Comparison of ENCODE assay signal across 14 cellular contexts in the genomic region with DNA sequence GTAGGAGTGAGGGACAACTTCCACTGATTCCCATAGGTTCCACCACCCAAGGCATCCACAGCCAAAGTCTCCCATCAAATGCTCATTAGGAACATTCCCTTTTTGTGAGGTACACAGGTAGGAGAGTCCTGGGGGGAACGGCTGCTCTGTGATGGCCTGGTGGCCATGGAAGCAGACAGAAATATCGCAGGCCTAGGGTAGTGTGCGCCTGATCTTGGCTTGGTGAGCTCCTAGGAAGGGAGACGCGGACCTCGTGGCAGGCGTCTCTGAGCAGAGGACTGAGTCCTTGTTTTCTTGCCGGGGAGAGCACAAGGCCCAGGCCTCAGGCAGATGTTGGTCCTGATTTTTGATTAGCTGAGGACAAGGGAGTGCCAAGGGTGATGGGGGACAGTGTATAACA.
"Had no signal": no experiment of that assay in that cellular context is flagged by ENCODE, and none has a peak within 500 bp of the region (broad histone marks: within the 10 kb centered on the region; RNA-seq: fewer than 3 reads in every experiment).

No MANE protein-coding gene starts in this region.

- H2AFZ ChIP-seq: hepatocyte had no signal

- H3K27ac Mint-ChIP-seq: activated naive CD8-positive, alpha-beta T cell treated with anti-CD3 and anti-CD28 coated beads, Interleukin-2, amount 50 U/mL, for 24 hours; natural killer cell treated with Interleukin-12 subunit alpha and Interleukin-12 subunit beta and Interleukin-15 and Interleukin-18, amount 100 ng/mL, for 72 hours had no signal

- DNase-seq: activated CD4-positive, alpha-beta T cell treated with anti-CD3 and anti-CD28 coated beads, Interleukin-2, amount 50 U/mL, for 4 hours; activated naive CD4-positive, alpha-beta T cell treated with Interleukin-2 at 50 U/mL for 16 hours; activated naive CD8-positive, alpha-beta T cell treated with anti-CD3 and anti-CD28 coated beads, Interleukin-2, amount 50 U/mL, for 24 hours; central memory CD4-positive, alpha-beta T cell; effector memory CD4-positive, alpha-beta T cell; nucleus accumbens; stimulated activated CD4-positive, alpha-beta T cell treated with anti-CD3 and anti-CD28 coated beads, Interleukin-4, amount 100 ng/mL, for 1 hour; stimulated activated CD8-positive, alpha-beta memory T cell treated with anti-CD3 and anti-CD28 coated beads, Interleukin-4, amount 100 ng/mL, for 48 hours; stimulated activated naive CD8-positive, alpha-beta T cell treated with anti-CD3 and anti-CD28 coated beads, Interleukin-15, Interleukin-2, amounts not matched to agents 100 U/mL and 50 U/mL, for 24 hours had no signal

- H3K27ac ChIP-seq: gastroesophageal sphincter, hepatocyte, SJSA1, thyroid gland had no signal

- H3K4me2 ChIP-seq: hepatocyte had no signal

- H3K4me3 ChIP-seq: gastroesophageal sphincter, hepatocyte, SJSA1, thyroid gland had no signal

- H3K4me1 ChIP-seq: gastroesophageal sphincter, SJSA1, thyroid gland had no signal

- ATAC-seq: activated naive CD8-positive, alpha-beta T cell treated with anti-CD3 and anti-CD28 coated beads, Interleukin-2, amount 50 U/mL, for 24 hours; gastroesophageal sphincter; natural killer cell treated with Interleukin-12 subunit alpha and Interleukin-12 subunit beta and Interleukin-15 and Interleukin-18, amount 100 ng/mL, for 72 hours; stimulated activated naive CD8-positive, alpha-beta T cell treated with anti-CD3 and anti-CD28 coated beads, Interleukin-15, Interleukin-2, amounts not matched to agents 100 U/mL and 50 U/mL, for 24 hours had no signal

- H3K27me3 ChIP-seq: gastroesophageal sphincter, hepatocyte, SJSA1, thyroid gland had no signal

- H3K36me3 ChIP-seq: SJSA1 had no signal

- H3K4me1 Mint-ChIP-seq: activated naive CD8-positive, alpha-beta T cell treated with anti-CD3 and anti-CD28 coated beads, Interleukin-2, amount 50 U/mL, for 24 hours had no signal

- H3K27me3 Mint-ChIP-seq: activated naive CD8-positive, alpha-beta T cell treated with anti-CD3 and anti-CD28 coated beads, Interleukin-2, amount 50 U/mL, for 24 hours; natural killer cell treated with Interleukin-12 subunit alpha and Interleukin-12 subunit beta and Interleukin-15 and Interleukin-18, amount 100 ng/mL, for 72 hours had no signal

- H3K4me3 Mint-ChIP-seq: activated naive CD8-positive, alpha-beta T cell treated with anti-CD3 and anti-CD28 coated beads, Interleukin-2, amount 50 U/mL, for 24 hours; natural killer cell treated with Interleukin-12 subunit alpha and Interleukin-12 subunit beta and Interleukin-15 and Interleukin-18, amount 100 ng/mL, for 72 hours had no signal
